8 cellular contexts compared by ENCODE assay signal in the genomic region with DNA sequence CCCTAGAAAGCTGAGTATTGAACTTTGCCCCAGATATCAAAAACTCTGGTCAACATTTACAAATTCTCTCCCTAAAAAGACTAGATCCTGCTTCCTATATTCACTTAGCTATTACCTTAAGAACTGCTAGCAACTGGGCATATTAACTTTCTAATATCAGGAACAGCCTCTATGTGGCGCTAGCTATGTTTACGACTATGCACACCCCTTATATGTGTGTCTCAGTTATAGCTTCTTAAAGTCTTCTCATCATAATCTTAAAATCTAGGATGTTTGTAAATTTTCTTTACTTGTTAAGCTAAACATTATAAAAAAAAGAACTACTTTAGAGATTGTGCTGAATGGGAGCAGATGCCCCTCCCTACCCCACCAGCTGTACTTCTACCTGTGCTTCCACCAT. TPM values are rescaled to one million over a fixed set of nuclear protein-coding genes. Genes with fewer than 3 reads are reported as not detected.
A peak's percentile ranks its signal among the peaks of the same experiment; 100 is the strongest.
DNase-seq lines count a peak whose midpoint lies in the region; ATAC-seq and TF ChIP-seq lines count a peak whose summit lies in the region.

No MANE protein-coding gene starts in this region.

- ATAC-seq in GM23338, result no peak

- no peak overlapping the region for H3K27ac Mint-ChIP-seq in GM23338

- peaks cover 21% of the 10 kb centered on the region for H3K79me2 ChIP-seq in GM23338 (replicated peaks; ENCODE audit: insufficient read depth)

- H3K9me3 Mint-ChIP-seq in GM23338, result no peaks in the 10 kb centered on the region

- whole genome bisulfite sequencing in thyroid gland, 2 donors, result 43 to 48% methylated on average over 2 of the region's 2 CpGs

- H3K27me3 Mint-ChIP-seq in GM23338 (ENCODE audit: insufficient read depth, low read depth, poor library complexity), result peaks cover 6% of the 10 kb centered on the region

- no peak overlapping the region for H3K27ac ChIP-seq in GM23338 (ENCODE audit: low read depth)
- no peak overlapping the region for H3K27ac ChIP-seq in thyroid gland

- H3K36me3 ChIP-seq in GM23338 (ENCODE audit: insufficient read depth), result peaks cover 3% of the 10 kb centered on the region; the same call in 1 of the 2 replicates
- no peaks in the 10 kb centered on the region for H3K36me3 ChIP-seq in thyroid gland

- no peaks in the 10 kb centered on the region for H3K9me2 ChIP-seq in GM23338 (ENCODE audit: insufficient read depth)

- DNase-seq in AG09309 (ENCODE audit: low read depth) (no peak), GM23338 (ENCODE audit: low spot score) (peak; percentile 43), RKO (ENCODE audit: low spot score) (peak; percentile 39), epithelial cell of proximal tubule (ENCODE audit: low read depth) (no peak), thyroid gland (no peak), ureter (ENCODE audit: low spot score) (no peak)
- DNase-seq in activated CD8-positive, alpha-beta memory T cell treated with anti-CD3 and anti-CD28 coated beads, Interleukin-2, amount 50 U/mL, for 4 hours, result no peak
- no peak for DNase-seq in activated CD8-positive, alpha-beta memory T cell treated with anti-CD3 and anti-CD28 coated beads, Interleukin-2, amount 50 U/mL, for 48 hours

- H3K4me1 ChIP-seq in GM23338 (ENCODE audit: insufficient read depth), result peaks cover 17% of the 10 kb centered on the region; the same call in 1 of the 2 replicates
- H3K4me1 ChIP-seq in thyroid gland, result peaks cover 10 to 11% of the 10 kb centered on the region in 2 donors

- no peak overlapping the region for H3K4me3 ChIP-seq in AG09309 (ENCODE audit: control insufficient read depth, low read depth, low read length)
- H3K4me3 ChIP-seq in GM23338, result no peak overlapping the region
- H3K4me3 ChIP-seq in epithelial cell of proximal tubule (ENCODE audit: low read depth, low read length), result no peak overlapping the region
- H3K4me3 ChIP-seq in thyroid gland (replicated peaks in 1 of 3), result no peak overlapping the region

- H3K27me3 ChIP-seq in GM23338 (ENCODE audit: insufficient read depth), result no peaks in the 10 kb centered on the region
- H3K27me3 ChIP-seq in thyroid gland, result no peaks in the 10 kb centered on the region

- H3K4me3 Mint-ChIP-seq in GM23338, result no peak overlapping the region

- TF ChIP-seq CTCF in AG09309 (IDR thresholded peaks at IDR 0.05; ENCODE audit: control insufficient read depth, insufficient read depth, low read depth, low read length, missing control alignments), result peak; percentile 45
- peak; percentile 42 to 49 for TF ChIP-seq CTCF in GM23338 (conservative IDR thresholded peaks at IDR 0.05; ENCODE audit: low read depth in 2 of 2)
- TF ChIP-seq CTCF in epithelial cell of proximal tubule (conservative IDR thresholded peaks at IDR 0.05; ENCODE audit: low read depth, low read length), result peak; percentile 52
- TF ChIP-seq CTCF in thyroid gland (IDR thresholded peaks at IDR 0.05), result peak in 1 of 6 experiments; percentile 5

- intact Hi-C loops in thyroid gland (cut with DNase I), result loop anchor here (10.0 kb wide), 2 partner anchors 318 to 508 kb away; a partner anchor contains a TSS

- peaks cover 11% of the 10 kb centered on the region; the same call in 2 of the 3 replicates for H3K36me3 Mint-ChIP-seq in GM23338 (ENCODE audit: low read depth)

- peaks cover 4% of the 10 kb centered on the region; the same call in 1 of the 2 replicates for H4K20me1 ChIP-seq in GM23338 (replicated peaks; ENCODE audit: insufficient read depth)

- no peak overlapping the region for H2AFZ ChIP-seq in GM23338

- TF ChIP-seq POLR2A in thyroid gland (IDR thresholded peaks at IDR 0.05), result no peak

- peaks cover 31% of the 10 kb centered on the region for H3K4me1 Mint-ChIP-seq in GM23338

- H3K9me3 ChIP-seq in thyroid gland, result no peaks in the 10 kb centered on the region

- H3F3A ChIP-seq in GM23338 (replicated peaks; ENCODE audit: low read depth), result no peaks in the 10 kb centered on the region

- no peak overlapping the region for H3K4me2 ChIP-seq in GM23338

TF ChIP-seq in GM23338, 12 proteins besides CTCF, POLR2A, EP300 and RAD21:
- TF ChIP-seq STAT1 (IDR thresholded peaks at IDR 0.05; ENCODE audit: unreplicated experiment) (no peak), POLR2AphosphoS5 (IDR thresholded peaks at IDR 0.05; ENCODE audit: low read depth) (no peak)
- TF ChIP-seq, protein P1, sequence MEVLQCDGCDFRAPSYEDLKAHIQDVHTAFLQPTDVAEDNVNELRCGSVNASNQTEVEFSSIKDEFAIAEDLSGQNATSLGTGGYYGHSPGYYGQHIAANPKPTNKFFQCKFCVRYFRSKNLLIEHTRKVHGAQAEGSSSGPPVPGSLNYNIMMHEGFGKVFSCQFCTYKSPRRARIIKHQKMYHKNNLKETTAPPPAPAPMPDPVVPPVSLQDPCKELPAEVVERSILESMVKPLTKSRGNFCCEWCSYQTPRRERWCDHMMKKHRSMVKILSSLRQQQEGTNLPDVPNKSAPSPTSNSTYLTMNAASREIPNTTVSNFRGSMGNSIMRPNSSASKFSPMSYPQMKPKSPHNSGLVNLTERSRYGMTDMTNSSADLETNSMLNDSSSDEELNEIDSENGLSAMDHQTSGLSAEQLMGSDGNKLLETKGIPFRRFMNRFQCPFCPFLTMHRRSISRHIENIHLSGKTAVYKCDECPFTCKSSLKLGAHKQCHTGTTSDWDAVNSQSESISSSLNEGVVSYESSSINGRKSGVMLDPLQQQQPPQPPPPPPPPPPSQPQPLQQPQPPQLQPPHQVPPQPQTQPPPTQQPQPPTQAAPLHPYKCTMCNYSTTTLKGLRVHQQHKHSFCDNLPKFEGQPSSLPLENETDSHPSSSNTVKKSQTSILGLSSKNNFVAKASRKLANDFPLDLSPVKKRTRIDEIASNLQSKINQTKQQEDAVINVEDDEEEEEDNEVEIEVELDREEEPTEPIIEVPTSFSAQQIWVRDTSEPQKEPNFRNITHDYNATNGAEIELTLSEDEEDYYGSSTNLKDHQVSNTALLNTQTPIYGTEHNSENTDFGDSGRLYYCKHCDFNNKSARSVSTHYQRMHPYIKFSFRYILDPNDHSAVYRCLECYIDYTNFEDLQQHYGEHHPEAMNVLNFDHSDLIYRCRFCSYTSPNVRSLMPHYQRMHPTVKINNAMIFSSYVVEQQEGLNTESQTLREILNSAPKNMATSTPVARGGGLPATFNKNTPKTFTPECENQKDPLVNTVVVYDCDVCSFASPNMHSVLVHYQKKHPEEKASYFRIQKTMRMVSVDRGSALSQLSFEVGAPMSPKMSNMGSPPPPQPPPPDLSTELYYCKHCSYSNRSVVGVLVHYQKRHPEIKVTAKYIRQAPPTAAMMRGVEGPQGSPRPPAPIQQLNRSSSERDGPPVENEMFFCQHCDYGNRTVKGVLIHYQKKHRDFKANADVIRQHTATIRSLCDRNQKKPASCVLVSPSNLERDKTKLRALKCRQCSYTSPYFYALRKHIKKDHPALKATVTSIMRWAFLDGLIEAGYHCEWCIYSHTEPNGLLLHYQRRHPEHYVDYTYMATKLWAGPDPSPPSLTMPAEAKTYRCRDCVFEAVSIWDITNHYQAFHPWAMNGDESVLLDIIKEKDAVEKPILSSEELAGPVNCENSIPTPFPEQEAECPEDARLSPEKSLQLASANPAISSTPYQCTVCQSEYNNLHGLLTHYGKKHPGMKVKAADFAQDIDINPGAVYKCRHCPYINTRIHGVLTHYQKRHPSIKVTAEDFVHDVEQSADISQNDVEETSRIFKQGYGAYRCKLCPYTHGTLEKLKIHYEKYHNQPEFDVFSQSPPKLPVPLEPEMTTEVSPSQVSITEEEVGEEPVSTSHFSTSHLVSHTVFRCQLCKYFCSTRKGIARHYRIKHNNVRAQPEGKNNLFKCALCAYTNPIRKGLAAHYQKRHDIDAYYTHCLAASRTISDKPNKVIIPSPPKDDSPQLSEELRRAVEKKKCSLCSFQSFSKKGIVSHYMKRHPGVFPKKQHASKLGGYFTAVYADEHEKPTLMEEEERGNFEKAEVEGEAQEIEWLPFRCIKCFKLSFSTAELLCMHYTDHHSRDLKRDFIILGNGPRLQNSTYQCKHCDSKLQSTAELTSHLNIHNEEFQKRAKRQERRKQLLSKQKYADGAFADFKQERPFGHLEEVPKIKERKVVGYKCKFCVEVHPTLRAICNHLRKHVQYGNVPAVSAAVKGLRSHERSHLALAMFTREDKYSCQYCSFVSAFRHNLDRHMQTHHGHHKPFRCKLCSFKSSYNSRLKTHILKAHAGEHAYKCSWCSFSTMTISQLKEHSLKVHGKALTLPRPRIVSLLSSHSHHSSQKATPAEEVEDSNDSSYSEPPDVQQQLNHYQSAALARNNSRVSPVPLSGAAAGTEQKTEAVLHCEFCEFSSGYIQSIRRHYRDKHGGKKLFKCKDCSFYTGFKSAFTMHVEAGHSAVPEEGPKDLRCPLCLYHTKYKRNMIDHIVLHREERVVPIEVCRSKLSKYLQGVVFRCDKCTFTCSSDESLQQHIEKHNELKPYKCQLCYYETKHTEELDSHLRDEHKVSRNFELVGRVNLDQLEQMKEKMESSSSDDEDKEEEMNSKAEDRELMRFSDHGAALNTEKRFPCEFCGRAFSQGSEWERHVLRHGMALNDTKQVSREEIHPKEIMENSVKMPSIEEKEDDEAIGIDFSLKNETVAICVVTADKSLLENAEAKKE (CRISPR knock-in tag; IDR thresholded peaks at IDR 0.05), result no peak

RNA-seq across cellular contexts. Expression of a gene that starts 1.7 kb away (rescaled TPM):
- total RNA-seq in GM23338 (2014; rRNA removed; shearing (Covaris generic)), result 33.9 and 40.4 TPM in 2 replicates
- polyA plus RNA-seq in GM23338 (2016; fragmentation: Nextera tagmentation; extraction: Ambion mirVana), result 89.7 and 106 TPM in 2 replicates
- 34.9 and 37.5 TPM in 2 replicates for total RNA-seq in epithelial cell of proximal tubule
- total RNA-seq in thyroid gland, result 10 to 100 TPM; 31.9 to 45.2 (median 36.6) TPM
- total RNA-seq in ureter, result 46.0 TPM

RNA-seq across cellular contexts. Expression of a gene that starts 43.0 kb away (rescaled TPM):
- 0.14 TPM in 1 of 2 replicates, not detected in the other for total RNA-seq in GM23338 (2014; rRNA removed; shearing (Covaris generic))
- 0.14 and 0.18 TPM in 2 replicates for polyA plus RNA-seq in GM23338 (2016; fragmentation: Nextera tagmentation; extraction: Ambion mirVana)
- not detected in 2 replicates for total RNA-seq in epithelial cell of proximal tubule
- not detected for total RNA-seq in thyroid gland
- total RNA-seq in ureter, result not detected

RNA-seq across cellular contexts. Expression of a gene that starts 47.1 kb away (rescaled TPM):
- 19.1 and 23.3 TPM in 2 replicates for total RNA-seq in GM23338 (2014; rRNA removed; shearing (Covaris generic))
- polyA plus RNA-seq in GM23338 (2016; fragmentation: Nextera tagmentation; extraction: Ambion mirVana), result 21.0 TPM in 2 replicates
- total RNA-seq in epithelial cell of proximal tubule (20.9 and 29.2 TPM in 2 replicates), thyroid gland (10 to 100 TPM; 22.2 to 40.0 (median 31.0) TPM), ureter (25.7 TPM)

Comparison
In these comparisons a context has a peak if more than half of its experiments do, and no peak if none do; other contexts are left out.
1. DNase-seq: peak in GM23338 (single experiment) and RKO (single experiment); none in AG09309 (single experiment), epithelial cell of proximal tubule (single experiment), thyroid gland (0 of 2), activated CD8-positive, alpha-beta memory T cell treated with anti-CD3 and anti-CD28 coated beads, Interleukin-2, amount 50 U/mL, for 4 hours (single experiment), activated CD8-positive, alpha-beta memory T cell treated with anti-CD3 and anti-CD28 coated beads, Interleukin-2, amount 50 U/mL, for 48 hours (single experiment) and ureter (single experiment).